Comparison of ENCODE assay signal across 8 cellular contexts in genomic region chr12:88035271-88035906, GRCh38. TPM values are rescaled to one million over a fixed set of nuclear protein-coding genes. Genes with fewer than 3 reads are reported as not detected.
DNase-seq lines count a peak whose midpoint lies in the region; ATAC-seq and TF ChIP-seq lines count a peak whose summit lies in the region.

No MANE protein-coding gene starts in this region.

- TF ChIP-seq POLR2A in GM19099 (IDR thresholded peaks at IDR 0.05; ENCODE audit: extremely low read depth, insufficient read length, low read depth): peak; percentile 93

- DNase-seq in AML-193 (lab: John Stamatoyannopoulos, UW) (peak; percentile 79 to 80), NCI-H446 treated with DMSO at 0.1 percent for 48 hours (lab: John Stamatoyannopoulos, UW) (peak; percentile 84), cerebellum (ENCODE audit: low spot score) (peak; percentile 90), kidney tubule cell (ENCODE audit: low spot score) (peak; percentile 86)
- peak; percentile 89 for DNase-seq in activated CD4-positive, CD25-positive, alpha-beta regulatory T cell treated with anti-CD3 and anti-CD28 coated beads, Interleukin-2, amount 50 U/mL, for 72 hours
- peak; percentile 49 to 80 for DNase-seq in stimulated activated CD4-positive, alpha-beta T cell treated with anti-CD3 and anti-CD28 coated beads, Interleukin-1b, Interleukin-23, amount 100 ng/mL, for 1 hour (ENCODE audit: low read depth in 2 of 2)

- ATAC-seq in HG03378 (IDR thresholded peaks at IDR 0.05; ENCODE audit: unreplicated experiment): peak; percentile 97

RNA-seq across cellular contexts. Expression of gene C12orf50, which starts 6.2 kb away (rescaled TPM):
- 0.36 TPM for total RNA-seq in cerebellum

Comparison
In these comparisons a context has a peak if more than half of its experiments do, and no peak if none do; other contexts are left out.
1. Peak in every context shown above with its lines: DNase-seq and ATAC-seq.